Comparison of ENCODE assay signal across 8 cellular contexts in genomic region chr14:49999826-50000214, GRCh38.
DNase-seq lines count a peak whose midpoint lies in the region; ATAC-seq and TF ChIP-seq lines count a peak whose summit lies in the region.

No MANE protein-coding gene starts in this region.

- no peak for ATAC-seq in HG03342 (IDR thresholded peaks at IDR 0.05; ENCODE audit: unreplicated experiment)
- ATAC-seq in HG03354 (IDR thresholded peaks at IDR 0.05; ENCODE audit: poor library complexity, severe bottlenecking, unreplicated experiment), result no peak

- H3K9ac ChIP-seq in BLaER1 (peak overlapping the region; percentile 34), Loucy (ENCODE audit: low read depth, low read length, poor library complexity, severe bottlenecking) (peak overlapping the region; percentile 77), colonic mucosa (ENCODE audit: low read depth in 2 of 2, low read length in 2 of 2) (peak overlapping the region; percentile 64 to 92)

- H3K27ac ChIP-seq in BLaER1 (peak overlapping the region; percentile 72), colonic mucosa (peak overlapping the region; percentile 93), osteoblast (ENCODE audit: low read depth, low read length) (peak overlapping the region; percentile 99)

- TF ChIP-seq CTCF in Loucy (conservative IDR thresholded peaks at IDR 0.05; ENCODE audit: low read length), result no peak
- TF ChIP-seq CTCF in colonic mucosa (IDR thresholded peaks at IDR 0.05), result no peak
- no peak for TF ChIP-seq CTCF in osteoblast (IDR thresholded peaks at IDR 0.05; ENCODE audit: extremely low read depth, low read depth, low read length)

- H3K4me1 ChIP-seq in BLaER1 (peaks cover 54% of the 10 kb centered on the region), Loucy (ENCODE audit: insufficient read depth, low read length, poor library complexity, severe bottlenecking) (peaks cover 58% of the 10 kb centered on the region), colonic mucosa (peaks cover 32% of the 10 kb centered on the region), osteoblast (ENCODE audit: insufficient read depth, low read length) (peaks cover 61% of the 10 kb centered on the region)

- no peak overlapping the region for H2AFZ ChIP-seq in Loucy (ENCODE audit: low read length)
- H2AFZ ChIP-seq in osteoblast (ENCODE audit: low read length), result peak overlapping the region; percentile 78

- H3K9me3 ChIP-seq in BLaER1 (no peaks in the 10 kb centered on the region), Loucy (ENCODE audit: insufficient read depth, low read depth, low read length) (no peaks in the 10 kb centered on the region), colonic mucosa (no peaks in the 10 kb centered on the region), osteoblast (ENCODE audit: low read depth, low read length) (no peaks in the 10 kb centered on the region)

- H3F3A ChIP-seq in Loucy (ENCODE audit: low read depth), result peaks cover 18% of the 10 kb centered on the region

- no peaks in the 10 kb centered on the region for H4K20me1 ChIP-seq in BLaER1
- H4K20me1 ChIP-seq in Loucy (ENCODE audit: insufficient read depth, low read length, poor library complexity, severe bottlenecking), result no peaks in the 10 kb centered on the region
- no peaks in the 10 kb centered on the region for H4K20me1 ChIP-seq in osteoblast (ENCODE audit: insufficient read depth, low read length)

- no peaks in the 10 kb centered on the region for H3K36me3 ChIP-seq in BLaER1
- H3K36me3 ChIP-seq in Loucy (ENCODE audit: insufficient read depth, low read length), result no peaks in the 10 kb centered on the region
- no peaks in the 10 kb centered on the region for H3K36me3 ChIP-seq in colonic mucosa
- no peaks in the 10 kb centered on the region for H3K36me3 ChIP-seq in osteoblast (ENCODE audit: insufficient read depth, low read length)

- no peak for DNase-seq in colonic mucosa
- no peak for DNase-seq in osteoblast (ENCODE audit: insufficient read length, low spot score, missing footprints)
- DNase-seq in GM19238 (ENCODE audit: insufficient read length, low spot score), result no peak
- DNase-seq in putamen (ENCODE audit: low spot score), result no peak

- H3K4me2 ChIP-seq in BLaER1 (peak overlapping the region; percentile 76), Loucy (ENCODE audit: low read depth, low read length, poor library complexity, severe bottlenecking) (peak overlapping the region; percentile 86), osteoblast (ENCODE audit: insufficient read depth, low read length) (peak overlapping the region; percentile 86)

- 0 out of 2 replicates have a peak overlapping the region, but pooled peaks have one; percentile 31 for H3K4me3 ChIP-seq in BLaER1
- peak overlapping the region; percentile 63 for H3K4me3 ChIP-seq in Loucy (ENCODE audit: low read length, poor library complexity, severe bottlenecking)
- H3K4me3 ChIP-seq in colonic mucosa, result no peak overlapping the region
- peak overlapping the region; percentile 56 for H3K4me3 ChIP-seq in osteoblast (ENCODE audit: insufficient read depth, low read length)

- no peaks in the 10 kb centered on the region for H3K27me3 ChIP-seq in BLaER1
- no peaks in the 10 kb centered on the region for H3K27me3 ChIP-seq in Loucy (ENCODE audit: insufficient read depth, low read length, poor library complexity, severe bottlenecking)
- no peaks in the 10 kb centered on the region for H3K27me3 ChIP-seq in colonic mucosa
- no peaks in the 10 kb centered on the region for H3K27me3 ChIP-seq in osteoblast (ENCODE audit: insufficient read depth, low read length)

- intact Hi-C loops in colonic mucosa (cut with DNase I), result loop anchor here (2.0 kb wide), 1 partner anchor 107 kb away; the partner anchor contains the start of gene ARF6

- no peaks in the 10 kb centered on the region for H3K79me2 ChIP-seq in Loucy (ENCODE audit: insufficient read depth, low read length)
- H3K79me2 ChIP-seq in osteoblast (ENCODE audit: insufficient read depth, low read length), result no peaks in the 10 kb centered on the region

- no peaks in the 10 kb centered on the region for H3K9me2 ChIP-seq in Loucy (replicated peaks; ENCODE audit: low read depth, low read length)
